14 cellular contexts compared by ENCODE assay signal in genomic region chr11:134724779-134725140, GRCh38.
DNase-seq lines count a peak whose midpoint lies in the region; TF ChIP-seq lines count a peak whose summit lies in the region.
"Had no signal": no experiment of that assay in that cellular context is flagged by ENCODE, and none has a peak within 500 bp of the region (broad histone marks: within the 10 kb centered on the region; RNA-seq: fewer than 3 reads in every experiment).

No MANE protein-coding gene starts in this region.

- peak overlapping the region; percentile 33 for H3K4me3 Mint-ChIP-seq in glutamatergic neuron (ENCODE audit: unreplicated experiment)
- H3K4me3 Mint-ChIP-seq in activated naive CD8-positive, alpha-beta T cell treated with anti-CD3 and anti-CD28 coated beads for 36 hours = no peak overlapping the region
- H3K4me3 Mint-ChIP-seq: B cell; CD14-positive monocyte; CD8-positive, alpha-beta T cell had no signal

- in situ Hi-C loops in brain microvascular endothelial cell (cut with HindIII; ENCODE audit: low pct_ligation_motif_present, low sequenced_read_pairs) = no loop called here

- DNase-seq in DMS79 (lab: John Stamatoyannopoulos, UW) (peak; percentile 91), glutamatergic neuron (no peak), NCI-H1105 treated with DMSO at 0.1 percent for 48 hours (lab: John Stamatoyannopoulos, UW) (no peak), brain microvascular endothelial cell (no peak)
- DNase-seq in Jurkat, Clone E6-1 (ENCODE audit: low read depth, low spot score) = no peak
- DNase-seq in stimulated activated CD4-positive, alpha-beta T cell treated with anti-CD3 and anti-CD28 coated beads, Interleukin-1b, Interleukin-23, amount 100 ng/mL, for 48 hours = no peak
- no peak for DNase-seq in activated naive CD8-positive, alpha-beta T cell treated with anti-CD3 and anti-CD28 coated beads for 36 hours
- DNase-seq: Caco-2; CD8-positive, alpha-beta T cell; GF-D8 had no signal

- peak overlapping the region; percentile 52 for H3K4me2 ChIP-seq in BLaER1

- peaks cover 30% of the 10 kb centered on the region for H3K4me1 ChIP-seq in BLaER1
- H3K4me1 ChIP-seq: HAP-1 had no signal

- H3K27me3 Mint-ChIP-seq in glutamatergic neuron (ENCODE audit: unreplicated experiment) = peaks cover 10% of the 10 kb centered on the region
- H3K27me3 Mint-ChIP-seq in activated naive CD8-positive, alpha-beta T cell treated with anti-CD3 and anti-CD28 coated beads for 36 hours = peaks cover 21% of the 10 kb centered on the region

- no peak overlapping the region for H3K27ac ChIP-seq in BLaER1
- no peak overlapping the region for H3K27ac ChIP-seq in brain microvascular endothelial cell

- H3K4me1 Mint-ChIP-seq in glutamatergic neuron (ENCODE audit: low read depth, unreplicated experiment) = peaks cover 43% of the 10 kb centered on the region
- peaks cover 1% of the 10 kb centered on the region for H3K4me1 Mint-ChIP-seq in activated naive CD8-positive, alpha-beta T cell treated with anti-CD3 and anti-CD28 coated beads for 36 hours
- H3K4me1 Mint-ChIP-seq: B cell, CD14-positive monocyte had no signal

- H3K9ac ChIP-seq in BLaER1 = no peak overlapping the region

- H3K9me3 Mint-ChIP-seq in glutamatergic neuron (ENCODE audit: unreplicated experiment) = peaks cover 5% of the 10 kb centered on the region
- no peaks in the 10 kb centered on the region for H3K9me3 Mint-ChIP-seq in activated naive CD8-positive, alpha-beta T cell treated with anti-CD3 and anti-CD28 coated beads for 36 hours
- H3K9me3 Mint-ChIP-seq: CD8-positive, alpha-beta T cell had no signal

- no peak overlapping the region for H3K27ac Mint-ChIP-seq in glutamatergic neuron (ENCODE audit: unreplicated experiment)
- no peak overlapping the region for H3K27ac Mint-ChIP-seq in activated naive CD8-positive, alpha-beta T cell treated with anti-CD3 and anti-CD28 coated beads for 36 hours
- H3K27ac Mint-ChIP-seq: B cell; CD8-positive, alpha-beta T cell had no signal

- no peak for TF ChIP-seq CTCF in glutamatergic neuron (IDR thresholded peaks at IDR 0.05; ENCODE audit: partially characterized antibody, unreplicated experiment)
- TF ChIP-seq CTCF in brain microvascular endothelial cell (IDR thresholded peaks at IDR 0.05; ENCODE audit: low read depth, low read length, missing control alignments) = no peak

- H3K9me3 ChIP-seq in BLaER1 = no peaks in the 10 kb centered on the region
- H3K9me3 ChIP-seq: Caco-2, HAP-1 had no signal

- H3K4me3 ChIP-seq in BLaER1 (no peak overlapping the region), brain microvascular endothelial cell (ENCODE audit: low read depth, low read length) (no peak overlapping the region)
- H3K4me3 ChIP-seq in Jurkat, Clone E6-1 (ENCODE audit: low read length) = peak overlapping the region; percentile 52
- H3K4me3 ChIP-seq: HAP-1 had no signal

- H3K27me3 ChIP-seq in BLaER1 (no peaks in the 10 kb centered on the region), brain microvascular endothelial cell (replicated peaks) (no peaks in the 10 kb centered on the region)

- no peaks in the 10 kb centered on the region; the same call in 1 of the 2 replicates for H4K20me1 ChIP-seq in BLaER1

- H3K36me3 Mint-ChIP-seq in glutamatergic neuron (ENCODE audit: unreplicated experiment) = no peaks in the 10 kb centered on the region
- H3K36me3 Mint-ChIP-seq in activated naive CD8-positive, alpha-beta T cell treated with anti-CD3 and anti-CD28 coated beads for 36 hours = no peaks in the 10 kb centered on the region
- H3K36me3 Mint-ChIP-seq: CD14-positive monocyte; CD8-positive, alpha-beta T cell had no signal

- H3K36me3 ChIP-seq in BLaER1 (no peaks in the 10 kb centered on the region), brain microvascular endothelial cell (replicated peaks) (no peaks in the 10 kb centered on the region)
- H3K36me3 ChIP-seq: HAP-1 had no signal
